ENCODE assay signal across 1 cellular context in genomic region chr5:140113699-140114263, GRCh38.
TF ChIP-seq lines count a peak whose summit lies in the region.

TSS of gene PURA (plus strand) at chr5:140114109. CDS start at chr5:140114182, 73 bp downstream.

TF ChIP-seq in K562, 482 proteins besides CTCF, POLR2A, EP300 and RAD21 (continued from another document and continues in another):
- 0 out of 2 replicates have a peak, but pooled peaks have one; percentile 10 for TF ChIP-seq GMEB1 (CRISPR knock-in tag; IDR thresholded peaks at IDR 0.05)
- 0 out of 2 replicates have a peak, but pooled peaks have one; percentile 3 for TF ChIP-seq TCF7 (IDR thresholded peaks at IDR 0.05; ENCODE audit: borderline replicate concordance)
- peak; percentile 32 to 89 (median 85) for TF ChIP-seq YY1 (IDR thresholded peaks at IDR 0.05; ENCODE audit: borderline replicate concordance in 1 of 3, control insufficient read depth in 1 of 3, extremely low read depth in 1 of 3, insufficient read depth in 3 of 3, insufficient read length in 1 of 3, insufficient replicate concordance in 2 of 3, low read depth in 1 of 3, low read length in 2 of 3)
- TF ChIP-seq GABPB1 (CRISPR knock-in tag; IDR thresholded peaks at IDR 0.05), result 0 out of 2 replicates have a peak, but pooled peaks have one; percentile 9
- peak; percentile 79; the same call in 1 of the 2 replicates for TF ChIP-seq FOXP1 (CRISPR knock-in tag; IDR thresholded peaks at IDR 0.05)
- peak; percentile 99 for TF ChIP-seq CHD2 (IDR thresholded peaks at IDR 0.05; ENCODE audit: low read depth, low read length)
- no peak for TF ChIP-seq PRMT5 (CRISPR knock-in tag; IDR thresholded peaks at IDR 0.05)
- TF ChIP-seq MYNN (IDR thresholded peaks at IDR 0.05), result peak; percentile 23; the same call in 1 of the 2 replicates
- no peak for TF ChIP-seq MYNN (CRISPR knock-in tag; IDR thresholded peaks at IDR 0.05)
- peak; percentile 77 for TF ChIP-seq USF2 (CRISPR knock-in tag; IDR thresholded peaks at IDR 0.05)
- TF ChIP-seq SIRT6 (IDR thresholded peaks at IDR 0.05; ENCODE audit: low read depth, low read length), result no peak
- TF ChIP-seq E2F6 (IDR thresholded peaks at IDR 0.05; ENCODE audit: borderline replicate concordance in 1 of 2, extremely low read depth in 1 of 2, insufficient read depth in 1 of 2, insufficient read length in 1 of 2, low read depth in 1 of 2, low read length in 1 of 2, poor library complexity in 1 of 2, severe bottlenecking in 1 of 2), result peak; percentile 49 to 90
- TF ChIP-seq CTCFL (IDR thresholded peaks at IDR 0.05; ENCODE audit: borderline replicate concordance, insufficient read depth, low read depth, low read length, poor library complexity, severe bottlenecking), result peak; percentile 75
- TF ChIP-seq MAZ (CRISPR knock-in tag; conservative IDR thresholded peaks at IDR 0.05 in 1 of 2, IDR thresholded peaks at IDR 0.05 in 1 of 2), result peak in 1 of 2 experiments; percentile 40; a peak in 2 of 4 replicates
- no peak for TF ChIP-seq ZNF740 (CRISPR knock-in tag; IDR thresholded peaks at IDR 0.05)
- peak in 1 of 2 experiments; percentile 54; a peak in 1 of 4 replicates for TF ChIP-seq ZNF740 (tag; IDR thresholded peaks at IDR 0.05)
- TF ChIP-seq ZKSCAN1 (IDR thresholded peaks at IDR 0.05; ENCODE audit: low read depth, low read length), result peak; percentile 79
- 0 out of 2 replicates have a peak, but pooled peaks have one; percentile 48 for TF ChIP-seq ZNF282 (CRISPR knock-in tag; IDR thresholded peaks at IDR 0.05)
- TF ChIP-seq SMAD4 (CRISPR knock-in tag; conservative IDR thresholded peaks at IDR 0.05), result peak; percentile 48
- 0 out of 2 replicates have a peak, but pooled peaks have one; percentile 43 for TF ChIP-seq ZFX (CRISPR knock-in tag; IDR thresholded peaks at IDR 0.05)
- TF ChIP-seq RBM14 (IDR thresholded peaks at IDR 0.05; ENCODE audit: borderline replicate concordance, insufficient read depth, low read depth, low read length), result no peak
- no peak for TF ChIP-seq CREB5 (CRISPR knock-in tag; IDR thresholded peaks at IDR 0.05)
- TF ChIP-seq ZHX1 (conservative IDR thresholded peaks at IDR 0.05; ENCODE audit: low read length), result peak; percentile 94; the same call in 1 of the 2 replicates
- no peak for TF ChIP-seq ZBTB17 (CRISPR knock-in tag; IDR thresholded peaks at IDR 0.05)
- 0 out of 2 replicates have a peak, but pooled peaks have one; percentile 37 for TF ChIP-seq NCOR1 (IDR thresholded peaks at IDR 0.05)
- 0 out of 2 replicates have a peak, but pooled peaks have one; percentile 68 for TF ChIP-seq USF1 (CRISPR knock-in tag; IDR thresholded peaks at IDR 0.05)
- no peak for TF ChIP-seq ZNF318 (IDR thresholded peaks at IDR 0.05; ENCODE audit: borderline replicate concordance in 1 of 2, low read depth in 1 of 2)
- TF ChIP-seq ZBTB1 (CRISPR knock-in tag; IDR thresholded peaks at IDR 0.05; ENCODE audit: borderline replicate concordance, low read depth), result peak; percentile 42; the same call in 1 of the 2 replicates
- peak; percentile 69 for TF ChIP-seq POLR2H (tag; IDR thresholded peaks at IDR 0.05; ENCODE audit: low read depth)
- no peak for TF ChIP-seq BRF1 (IDR thresholded peaks at IDR 0.05; ENCODE audit: borderline replicate concordance, extremely low read depth, insufficient read length)
- TF ChIP-seq CXXC5 (CRISPR knock-in tag; IDR thresholded peaks at IDR 0.05), result peak; percentile 84
- no peak for TF ChIP-seq TCFL5 (CRISPR knock-in tag; conservative IDR thresholded peaks at IDR 0.05)
- peak; percentile 72; the same call in 1 of the 2 replicates for TF ChIP-seq CGGBP1 (CRISPR knock-in tag; IDR thresholded peaks at IDR 0.05)
- peak; percentile 88 for TF ChIP-seq TAF1 (IDR thresholded peaks at IDR 0.05; ENCODE audit: control insufficient read depth, extremely low read depth, insufficient read depth, low read length, severe bottlenecking)
- peak; percentile 91 for TF ChIP-seq POLR2G (IDR thresholded peaks at IDR 0.05; ENCODE audit: low read depth, low read length)
- TF ChIP-seq NEUROD1 (IDR thresholded peaks at IDR 0.05; ENCODE audit: borderline replicate concordance, low read depth, low read length, partially characterized antibody), result peak; percentile 61
- peak; percentile 71 for TF ChIP-seq RB1 (IDR thresholded peaks at IDR 0.05; ENCODE audit: low read depth)
- TF ChIP-seq POLR2B (IDR thresholded peaks at IDR 0.05; ENCODE audit: low read depth, partially characterized antibody), result no peak
